ENCODE assay signal across 8 cellular contexts in the genomic region with DNA sequence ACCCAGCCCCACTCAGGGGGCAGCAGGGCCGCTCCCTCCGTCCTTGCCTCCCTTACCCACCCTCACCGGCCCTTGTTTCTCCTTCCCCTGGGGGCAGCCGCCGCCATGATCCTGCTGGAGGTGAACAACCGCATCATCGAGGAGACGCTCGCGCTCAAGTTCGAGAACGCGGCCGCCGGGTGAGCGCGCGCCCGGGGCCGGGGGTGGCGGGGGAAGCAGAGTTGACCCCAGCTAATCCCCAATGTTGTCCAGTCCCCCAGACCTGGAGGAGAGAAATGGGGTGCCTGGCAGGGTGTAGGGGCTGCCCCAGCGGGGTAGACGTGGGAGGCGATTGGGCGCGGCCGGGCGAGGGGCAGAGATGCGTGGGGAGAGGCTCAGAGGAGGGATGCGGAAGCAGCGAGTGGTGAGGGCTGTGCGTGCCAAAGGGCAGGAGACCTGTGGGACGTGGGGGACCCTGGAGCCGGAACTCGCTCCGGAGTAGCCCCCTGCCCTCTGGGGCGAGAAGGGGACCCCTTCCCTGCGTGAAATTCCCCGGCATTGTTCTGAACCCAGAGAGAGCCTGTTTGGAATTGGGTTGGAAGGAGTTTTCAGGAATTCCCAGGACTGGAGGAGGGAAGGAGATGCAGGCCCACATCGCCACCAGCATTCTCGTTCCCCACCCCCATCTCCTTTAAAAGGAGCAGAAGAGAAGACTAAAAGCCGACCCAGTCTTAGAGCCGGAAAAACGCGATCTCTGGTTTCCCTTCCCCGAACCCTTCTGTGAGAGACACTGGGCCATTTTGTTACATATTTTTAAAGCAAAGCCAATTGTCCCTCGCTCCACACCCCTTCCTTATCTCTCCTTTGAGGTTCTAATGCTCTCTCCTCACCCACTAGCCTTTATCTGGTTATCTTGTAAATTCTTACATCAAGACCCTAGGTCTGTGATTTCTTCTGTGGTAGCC. TPM values are rescaled to one million over a fixed set of nuclear protein-coding genes. Genes with fewer than 3 reads are reported as not detected.
DNase-seq lines count a peak whose midpoint lies in the region; ATAC-seq, FAIRE-seq and TF ChIP-seq lines count a peak whose summit lies in the region.

No MANE protein-coding gene starts in this region.

- BruUV-seq in MCF 10A (replicated peaks; lab: Mats Ljungman, UMichigan): TSS peak; percentile 32

- peak overlapping the region; percentile 95 for H3K4me3 Mint-ChIP-seq in MCF 10A (ENCODE audit: unreplicated experiment)

- peak overlapping the region; percentile 99 for H3K27ac Mint-ChIP-seq in MCF 10A (ENCODE audit: low read depth, unreplicated experiment)

- H3K4me1 Mint-ChIP-seq in MCF 10A (ENCODE audit: insufficient read depth, unreplicated experiment): peaks cover 40% of the 10 kb centered on the region

- H3K27me3 ChIP-seq in BJ (ENCODE audit: control insufficient read depth, insufficient read depth, low read length) (no peaks in the 10 kb centered on the region), HUES48 (ENCODE audit: control insufficient read depth, insufficient read depth, low read length) (no peaks in the 10 kb centered on the region)

- no peaks in the 10 kb centered on the region for H3K36me3 ChIP-seq in BJ (ENCODE audit: control insufficient read depth, insufficient read depth, low read length)
- peaks cover 14% of the 10 kb centered on the region for H3K36me3 ChIP-seq in HUES48 (ENCODE audit: control insufficient read depth, insufficient read depth, low read length)
- no peaks in the 10 kb centered on the region for H3K36me3 ChIP-seq in kidney (ENCODE audit: control insufficient read depth in 1 of 2, insufficient read depth in 2 of 2, low read length in 2 of 2)

- H3K4me1 ChIP-seq in HUES48 (ENCODE audit: control insufficient read depth, insufficient read depth, low read length) (peaks cover 16% of the 10 kb centered on the region), kidney (ENCODE audit: control insufficient read depth in 1 of 2, insufficient read depth in 1 of 2, low read depth in 1 of 2, low read length in 2 of 2) (peaks cover 6 to 10% of the 10 kb centered on the region in 2 donors)

- ATAC-seq in GM19328 (IDR thresholded peaks at IDR 0.05; ENCODE audit: unreplicated experiment): peak; percentile 17
- no peak for ATAC-seq in HG03469 (IDR thresholded peaks at IDR 0.05; ENCODE audit: unreplicated experiment)

- H3K36me3 Mint-ChIP-seq in MCF 10A (ENCODE audit: insufficient read depth, unreplicated experiment): peaks cover 32% of the 10 kb centered on the region

- POLR2A ChIA-PET in BJ (lab: Charles Lee) (no interaction called here), MCF 10A (lab: Yijun Ruan, JAX) (interaction anchor here (0.5 to 7.8 kb wide), 13 partner anchors 10 to 178 kb away, joined by 3 to 171 read pairs (median 10); a partner anchor contains a TSS)

- H3K4me3 ChIP-seq in BJ (ENCODE audit: low read depth, low read length): peak overlapping the region; percentile 98
- H3K4me3 ChIP-seq in HUES48 (ENCODE audit: low read depth, low read length): peak overlapping the region; percentile 94
- peak overlapping the region; percentile 78 to 91 for H3K4me3 ChIP-seq in kidney (ENCODE audit: low read length in 2 of 2)

- H3K27me3 Mint-ChIP-seq in MCF 10A (ENCODE audit: insufficient read depth, unreplicated experiment): no peaks in the 10 kb centered on the region

- FAIRE-seq in kidney (lab: Jason Lieb, UNC): no peak

- intact Hi-C loops in MCF 10A (cut with micrococcal nuclease) (loop anchor here (2.0 kb wide), 1 partner anchor 179 kb away; no protein-coding TSS in a partner anchor), kidney (cut with DNase I) (no loop called here)

- no peak for DNase-seq in BJ (ENCODE audit: low read depth)
- DNase-seq in MCF 10A (ENCODE audit: unreplicated experiment): peak; percentile 40
- peak; percentile 89 for DNase-seq in kidney
- DNase-seq in stimulated activated CD4-positive, alpha-beta T cell treated with anti-CD3 and anti-CD28 coated beads, Interleukin-15, amount 100 ng/mL, for 48 hours (ENCODE audit: low read depth in 2 of 2): peak; percentile 66 to 68

- peak overlapping the region; percentile 60 for H3K9ac ChIP-seq in HUES48 (ENCODE audit: low read depth, low read length)
- H3K9ac ChIP-seq in kidney (ENCODE audit: low read length in 2 of 2): peak overlapping the region; percentile 89 to 91

- H3K9me3 Mint-ChIP-seq in MCF 10A (ENCODE audit: unreplicated experiment): no peaks in the 10 kb centered on the region

- no peaks in the 10 kb centered on the region for H3K9me3 ChIP-seq in HUES48 (ENCODE audit: control insufficient read depth, insufficient read depth, low read length)
- no peaks in the 10 kb centered on the region for H3K9me3 ChIP-seq in kidney (ENCODE audit: control insufficient read depth in 1 of 2, low read length in 2 of 2)

- CTCF ChIA-PET in BJ (lab: Yijun Ruan, JAX): interaction anchor here (0.7 kb wide), 1 partner anchor 13 kb away, joined by 3 read pairs; no protein-coding TSS in a partner anchor
- CTCF ChIA-PET in MCF 10A (lab: Yijun Ruan, JAX): interaction anchor here (0.6 to 1.0 kb wide), 5 partner anchors 9 to 97 kb away, joined by 3 to 9 read pairs (median 4); no protein-coding TSS in a partner anchor

- H3K27ac ChIP-seq in HUES48 (ENCODE audit: low read depth, low read length) (peak overlapping the region; percentile 87), VCaP (peak overlapping the region; percentile 88), kidney (ENCODE audit: low read depth in 2 of 2, low read length in 2 of 2) (peak overlapping the region; percentile 86 to 94)

- TF ChIP-seq CTCF in BJ (IDR thresholded peaks at IDR 0.05; ENCODE audit: insufficient read depth, low read depth, low read length): no peak
- TF ChIP-seq CTCF in VCaP (conservative IDR thresholded peaks at IDR 0.05): no peak
- no peak for TF ChIP-seq CTCF in MCF 10A (IDR thresholded peaks at IDR 0.05; ENCODE audit: unreplicated experiment)
- no peak for TF ChIP-seq CTCF in kidney (IDR thresholded peaks at IDR 0.05; ENCODE audit: borderline replicate concordance, extremely low read depth, insufficient read depth)

RNA-seq across cellular contexts. Expression of a gene that starts 0.6 kb away (rescaled TPM):
- 699 and 831 TPM in 2 replicates for polyA plus RNA-seq in BJ (2011; rRNA removed)
- 271 and 382 TPM in 2 replicates for polyA minus RNA-seq in BJ (2011; rRNA and poly(A)+ RNA removed)
- total RNA-seq in MCF 10A (2022): 196 and 284 TPM in 2 replicates
- total RNA-seq in kidney: 252 TPM
- 195 TPM for polyA plus RNA-seq in kidney (ENCODE audit: insufficient read depth, low read depth, low replicate concordance)

RNA-seq across cellular contexts. Expression of a gene that starts 43.2 kb away (rescaled TPM):
- polyA plus RNA-seq in BJ (2011; rRNA removed): 0.04 TPM in 1 of 2 replicates, not detected in the other
- 0.19 TPM in 1 of 2 replicates, not detected in the other for polyA minus RNA-seq in BJ (2011; rRNA and poly(A)+ RNA removed)
- total RNA-seq in MCF 10A (2022): 0.16 TPM in 1 of 2 replicates, not detected in the other
- 3.2 TPM for total RNA-seq in kidney
- 6.0 TPM for polyA plus RNA-seq in kidney (ENCODE audit: insufficient read depth, low read depth, low replicate concordance)

RNA-seq across cellular contexts. Expression of a gene that starts 50.9 kb away (rescaled TPM):
- polyA plus RNA-seq in BJ (2011; rRNA removed) (not detected in 2 replicates), kidney (ENCODE audit: insufficient read depth, low read depth, low replicate concordance) (not detected)
- not detected in 2 replicates for polyA minus RNA-seq in BJ (2011; rRNA and poly(A)+ RNA removed)
- total RNA-seq in MCF 10A (2022) (0.12 TPM in 1 of 2 replicates, not detected in the other), kidney (0.09 TPM)

RNA-seq across cellular contexts. Expression of a gene that starts 52.3 kb away (rescaled TPM):
- polyA plus RNA-seq in BJ (2011; rRNA removed) (65.1 and 84.9 TPM in 2 replicates), kidney (ENCODE audit: insufficient read depth, low read depth, low replicate concordance) (108 TPM)
- polyA minus RNA-seq in BJ (2011; rRNA and poly(A)+ RNA removed): 42.2 and 49.7 TPM in 2 replicates
- total RNA-seq in MCF 10A (2022) (95.7 and 98.7 TPM in 2 replicates), kidney (70.1 TPM)

RNA-seq across cellular contexts. Expression of a gene that starts 52.7 kb away (rescaled TPM):
- polyA plus RNA-seq in BJ (2011; rRNA removed) (44.5 and 54.5 TPM in 2 replicates), kidney (ENCODE audit: insufficient read depth, low read depth, low replicate concordance) (244 TPM)
- polyA minus RNA-seq in BJ (2011; rRNA and poly(A)+ RNA removed): 10.9 and 16.9 TPM in 2 replicates
- total RNA-seq in MCF 10A (2022) (13.0 and 23.1 TPM in 2 replicates), kidney (90.6 TPM)
